Comparison of ENCODE assay signal across 15 cellular contexts in the genomic region with DNA sequence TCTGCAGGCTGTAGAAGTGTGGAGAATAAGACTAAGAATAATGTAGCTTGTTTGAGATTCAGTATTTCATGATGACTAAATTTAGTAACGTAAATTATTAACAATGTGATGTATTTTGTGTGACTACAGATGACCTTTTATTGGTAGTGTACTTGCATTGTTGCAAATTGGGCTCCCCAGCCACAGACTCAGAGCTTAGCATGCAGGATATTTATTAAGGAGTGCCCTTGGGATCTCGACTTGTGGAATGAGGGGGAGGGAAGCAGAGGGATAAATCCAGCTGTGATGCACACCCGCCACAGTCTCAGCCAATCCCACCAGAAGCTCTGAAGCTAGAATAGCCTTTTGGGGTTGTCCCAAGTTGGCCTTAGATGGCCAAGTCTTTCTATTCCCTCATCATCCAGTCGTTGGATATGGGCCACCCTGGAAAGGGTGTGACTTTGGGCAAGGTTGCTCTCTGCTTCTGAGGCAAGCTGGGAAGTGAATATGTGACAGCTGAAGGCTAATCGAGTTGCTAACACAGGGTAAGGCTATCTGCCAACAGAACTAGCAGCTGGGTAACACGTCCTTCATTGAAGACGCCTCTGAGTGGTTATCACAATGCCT. TPM values are rescaled to one million over a fixed set of nuclear protein-coding genes. Genes with fewer than 3 reads are reported as not detected.
DNase-seq lines count a peak whose midpoint lies in the region; ATAC-seq and TF ChIP-seq lines count a peak whose summit lies in the region.
"Had no signal": no experiment of that assay in that cellular context is flagged by ENCODE, and none has a peak within 500 bp of the region (broad histone marks: within the 10 kb centered on the region; RNA-seq: fewer than 3 reads in every experiment).

No MANE protein-coding gene starts in this region.

- H4K5ac ChIP-seq in IMR-90 (ENCODE audit: low read depth, low read length), result no peak overlapping the region; the same call in 1 of the 2 replicates

- H3K36me3 ChIP-seq in IMR-90 (ENCODE audit: control insufficient read depth, insufficient read depth, low read length), result no peaks in the 10 kb centered on the region
- H3K36me3 ChIP-seq in psoas muscle (ENCODE audit: insufficient read depth in 1 of 2, low read depth in 1 of 2), result no peaks in the 10 kb centered on the region
- H3K36me3 ChIP-seq in mucosa of descending colon (ENCODE audit: low read depth), result no peaks in the 10 kb centered on the region
- H3K36me3 ChIP-seq: MG63, right lobe of liver had no signal

- intact Hi-C loops in IMR-90 (cut with micrococcal nuclease), result no loop called here
- intact Hi-C loops in psoas muscle (cut with DNase I), result no loop called here
- intact Hi-C loops in mucosa of descending colon (cut with DNase I, micrococcal nuclease), result no loop called here

- peak overlapping the region in 1 of 2 experiments; percentile 1; a peak in 1 of 4 replicates for H4K8ac ChIP-seq in IMR-90 (ENCODE audit: low read depth in 2 of 2, low read length in 2 of 2)

- H3K4me3 ChIP-seq in IMR-90 (ENCODE audit: insufficient read depth, low read depth, low read length) (no peak overlapping the region), psoas muscle (no peak overlapping the region), mucosa of descending colon (no peak overlapping the region)
- H3K4me3 ChIP-seq: lung, MG63, right lobe of liver, testis had no signal

- peaks cover 0 to 1% of the 10 kb centered on the region in 2 donors for H3K4me1 Mint-ChIP-seq in stimulated activated naive B cell treated with anti-CD40 and anti-IgM and Interleukin-4, amounts not matched to agents 10 μg/mL and 1 μg/mL and 100 μg/mL, for 72 hours

- H3K27ac ChIP-seq in IMR-90 (ENCODE audit: insufficient read depth, low read length) (no peak overlapping the region), psoas muscle (no peak overlapping the region)
- H3K27ac ChIP-seq: right lobe of liver, testis had no signal

- CTCF ChIA-PET in IMR-90 (lab: Yijun Ruan, JAX), result interaction anchor here (1.5 kb wide), 1 partner anchor 9 kb away, joined by 4 read pairs; no protein-coding TSS in a partner anchor

- peak overlapping the region; percentile 63 for H3K4ac ChIP-seq in IMR-90 (ENCODE audit: low read depth, low read length)

- H3K27me3 ChIP-seq in IMR-90 (ENCODE audit: control insufficient read depth, insufficient read depth, low read length) (no peaks in the 10 kb centered on the region), psoas muscle (ENCODE audit: insufficient read depth in 3 of 3, low read length in 2 of 3) (no peaks in the 10 kb centered on the region)
- H3K27me3 ChIP-seq: MG63, right lobe of liver, testis had no signal

- no peak overlapping the region for H3K4me3 Mint-ChIP-seq in stimulated activated naive B cell treated with anti-CD40 and anti-IgM and Interleukin-4, amounts not matched to agents 10 μg/mL and 1 μg/mL and 100 μg/mL, for 72 hours

- H2AK5ac ChIP-seq in IMR-90 (ENCODE audit: low read depth, low read length), result peak overlapping the region; percentile 69; the same call in 1 of the 2 replicates

- no peak overlapping the region for H3K27ac Mint-ChIP-seq in stimulated activated naive B cell treated with anti-CD40 and anti-IgM and Interleukin-4, amounts not matched to agents 10 μg/mL and 1 μg/mL and 100 μg/mL, for 72 hours

- 0 out of 2 replicates have a peak overlapping the region, but pooled peaks have one; percentile 55 for H3K18ac ChIP-seq in IMR-90 (ENCODE audit: low read depth, low read length)

- H2BK20ac ChIP-seq in IMR-90 (ENCODE audit: low read depth, low read length), result peak overlapping the region; percentile 79

- peak overlapping the region; percentile 18; the same call in 1 of the 3 replicates for H2BK15ac ChIP-seq in IMR-90 (ENCODE audit: low read depth, low read length)

- in situ Hi-C loops in IMR-90 (cut with MboI; ENCODE audit: low sequenced_read_pairs), result no loop called here

- H3K36me3 Mint-ChIP-seq in stimulated activated naive B cell treated with anti-CD40 and anti-IgM and Interleukin-4, amounts not matched to agents 10 μg/mL and 1 μg/mL and 100 μg/mL, for 72 hours, result no peaks in the 10 kb centered on the region

- no peaks in the 10 kb centered on the region for H4K20me1 ChIP-seq in IMR-90 (ENCODE audit: insufficient read depth, low read length)

- no peak overlapping the region for H3K9ac ChIP-seq in IMR-90 (ENCODE audit: low read depth, low read length)

- 0% methylated on average over 1 of the region's 7 CpGs; no CpG with 5 or more reads in 1 of the 2 experiments for WGBS in IMR-90 (ENCODE audit: extremely low coverage in 2 of 2, insufficient read length in 1 of 2), 2 experiments
- WGBS in psoas muscle, 3 donors, result 8 to 16% (median 9%) methylated on average over 7 of the region's 7 CpGs

- H2BK5ac ChIP-seq in IMR-90 (ENCODE audit: low read depth, low read length, poor library complexity, severe bottlenecking), result no peak overlapping the region

- H3K4me1 ChIP-seq in IMR-90 (ENCODE audit: control insufficient read depth, insufficient read depth, low read length), result peaks cover 4% of the 10 kb centered on the region
- no peaks in the 10 kb centered on the region for H3K4me1 ChIP-seq in psoas muscle
- H3K4me1 ChIP-seq in mucosa of descending colon (ENCODE audit: low read depth), result no peaks in the 10 kb centered on the region
- H3K4me1 ChIP-seq: right lobe of liver had no signal

- ATAC-seq in IMR-90 (ENCODE audit: low read depth) (no peak), psoas muscle (peak; percentile 23 to 51 (median 48)), mucosa of descending colon (no peak), HG03460 (IDR thresholded peaks at IDR 0.05; ENCODE audit: unreplicated experiment) (no peak)
- no peak for ATAC-seq in stimulated activated naive B cell treated with anti-CD40 and anti-IgM and Interleukin-4, amounts not matched to agents 10 μg/mL and 1 μg/mL and 100 μg/mL, for 72 hours (replicated peaks)
- ATAC-seq: right lobe of liver had no signal

- POLR2A ChIA-PET in IMR-90 (lab: Charles Lee; ENCODE audit: unreplicated experiment), result no interaction called here

- no peaks in the 10 kb centered on the region for H3K79me1 ChIP-seq in IMR-90 (ENCODE audit: low read depth in 1 of 2, low read length in 2 of 2)

- dilution Hi-C loops in IMR-90 (cut with HindIII; ENCODE audit: low sequenced_read_pairs, unreplicated experiment), result no loop called here

- TF ChIP-seq CTCF in IMR-90 (conservative IDR thresholded peaks at IDR 0.05; ENCODE audit: low read depth, low read length) (no peak), psoas muscle (IDR thresholded peaks at IDR 0.05) (no peak), mucosa of descending colon (IDR thresholded peaks at IDR 0.05) (no peak)

- H3K4me2 ChIP-seq in IMR-90 (ENCODE audit: low read depth, low read length), result no peak overlapping the region

- no peaks in the 10 kb centered on the region for H3K9me3 Mint-ChIP-seq in stimulated activated naive B cell treated with anti-CD40 and anti-IgM and Interleukin-4, amounts not matched to agents 10 μg/mL and 1 μg/mL and 100 μg/mL, for 72 hours

- no peak overlapping the region for H3K23ac ChIP-seq in IMR-90 (ENCODE audit: low read depth, low read length)

- H4K91ac ChIP-seq in IMR-90 (ENCODE audit: insufficient read depth, low read depth, low read length), result peak overlapping the region; percentile 46

- peak overlapping the region; percentile 35 for H2AFZ ChIP-seq in IMR-90 (replicated peaks; ENCODE audit: low read length, poor library complexity)

- H3K56ac ChIP-seq in IMR-90 (ENCODE audit: extremely low read depth, insufficient read depth, low read length), result no peak overlapping the region

- H3K9me3 ChIP-seq in IMR-90 (ENCODE audit: control insufficient read depth, insufficient read depth, low read length), result no peaks in the 10 kb centered on the region
- no peaks in the 10 kb centered on the region for H3K9me3 ChIP-seq in psoas muscle
- no peaks in the 10 kb centered on the region for H3K9me3 ChIP-seq in mucosa of descending colon
- H3K9me3 ChIP-seq: MG63, right lobe of liver, testis had no signal

- H2AK9ac ChIP-seq in IMR-90 (replicated peaks; ENCODE audit: low read depth, low read length, poor library complexity), result peak overlapping the region; percentile 2

- peaks cover 4 to 11% of the 10 kb centered on the region in 2 donors for H3K27me3 Mint-ChIP-seq in stimulated activated naive B cell treated with anti-CD40 and anti-IgM and Interleukin-4, amounts not matched to agents 10 μg/mL and 1 μg/mL and 100 μg/mL, for 72 hours

- H3K14ac ChIP-seq in IMR-90 (replicated peaks; ENCODE audit: low read depth, low read length), result peak overlapping the region; percentile 3; the same call in 1 of the 2 replicates

- H3K9me1 ChIP-seq in IMR-90 (ENCODE audit: insufficient read depth, low read length), result peaks cover 6% of the 10 kb centered on the region

- peak overlapping the region; percentile 24; the same call in 1 of the 2 replicates for H2BK120ac ChIP-seq in IMR-90 (ENCODE audit: low read depth, low read length)

- TF ChIP-seq POLR2A in IMR-90 (IDR thresholded peaks at IDR 0.05; ENCODE audit: low read depth, low read length), result no peak

- DNase-seq in IMR-90 (no peak), NCI-H446 (lab: John Stamatoyannopoulos, UW) (peak; percentile 35 to 78), foreskin melanocyte (peak; percentile 62), psoas muscle (peak in 1 of 2 donors; percentile 68), mucosa of descending colon (no peak)
- DNase-seq in stimulated activated naive B cell treated with anti-CD40 and anti-IgM and Interleukin-4, amounts not matched to agents 10 μg/mL and 1 μg/mL and 100 μg/mL, for 72 hours, result no peak
- DNase-seq: activated CD4-positive, alpha-beta T cell treated with anti-CD3 and anti-CD28 coated beads, Interleukin-2, amount 50 U/mL, for 48 hours; activated gamma-delta T cell; hypothalamus; MG63; NCI-H526; right lobe of liver; testis had no signal

- no peak for TF ChIP-seq RAD21 in IMR-90 (IDR thresholded peaks at IDR 0.05; ENCODE audit: low read length)

- BruUV-seq in IMR-90 (replicated peaks; lab: Mats Ljungman, UMichigan), result no TSS peak

TF ChIP-seq in IMR-90, 13 proteins besides CTCF, POLR2A, EP300 and RAD21 (continues in another document):
- TF ChIP-seq CEBPB (IDR thresholded peaks at IDR 0.05; ENCODE audit: low read depth, low read length) (no peak), MAFK (IDR thresholded peaks at IDR 0.05; ENCODE audit: low read depth, low read length) (no peak), MXI1 (IDR thresholded peaks at IDR 0.05; ENCODE audit: borderline replicate concordance, low read depth, low read length) (no peak), NFE2L2 (IDR thresholded peaks at IDR 0.05; ENCODE audit: low read depth, low read length) (no peak)

RNA-seq across cellular contexts. Expression of a gene that starts 42.1 kb away (rescaled TPM):
- total RNA-seq in IMR-90 (2012; rRNA removed), result 33.5 and 40.3 TPM in 2 replicates
- polyA plus RNA-seq in IMR-90 (2012; rRNA removed), result 10.3 and 13.0 TPM in 2 replicates
- polyA plus RNA-seq in IMR-90 (2012; cell fraction: cytosol; rRNA removed), result 5.0 and 5.1 TPM in 2 replicates
- polyA plus RNA-seq in IMR-90 (2012; cell fraction: nucleus; rRNA removed; ENCODE audit: low replicate concordance), result 6.5 and 43.3 TPM in 2 replicates
- total RNA-seq in psoas muscle, result under 1 TPM; 0.11 to 0.34 (median 0.24) TPM
- under 1 TPM; 0.13 to 0.17 (median 0.14) TPM for polyA plus RNA-seq in psoas muscle
- 1 to 10 TPM in 1 of 3 donors, under 1 TPM in 2; 0.20 to 1.7 (median 0.53) TPM for total RNA-seq in mucosa of descending colon

Comparison
In these comparisons a context has a peak if more than half of its experiments do, and no peak if none do; other contexts are left out.
1. ATAC-seq: peak in psoas muscle (4 of 4); none in IMR-90 (single experiment), stimulated activated naive B cell treated with anti-CD40 and anti-IgM and Interleukin-4, amounts not matched to agents 10 μg/mL and 1 μg/mL and 100 μg/mL, for 72 hours (0 of 2), mucosa of descending colon (single experiment) and HG03460 (single experiment).
2. DNase-seq: peak in NCI-H446 (2 of 2) and foreskin melanocyte (single experiment); none in IMR-90 (single experiment), stimulated activated naive B cell treated with anti-CD40 and anti-IgM and Interleukin-4, amounts not matched to agents 10 μg/mL and 1 μg/mL and 100 μg/mL, for 72 hours (single experiment) and mucosa of descending colon (0 of 3).
3. RNA of a gene that starts 42.1 kb away (total RNA-seq): 33.5 to 40.3 TPM in IMR-90; 0.20 to 1.7 TPM in mucosa of descending colon and 0.11 to 0.34 TPM in psoas muscle; every median in the first group is over 10 times any median in the second.